In the genomic region with DNA sequence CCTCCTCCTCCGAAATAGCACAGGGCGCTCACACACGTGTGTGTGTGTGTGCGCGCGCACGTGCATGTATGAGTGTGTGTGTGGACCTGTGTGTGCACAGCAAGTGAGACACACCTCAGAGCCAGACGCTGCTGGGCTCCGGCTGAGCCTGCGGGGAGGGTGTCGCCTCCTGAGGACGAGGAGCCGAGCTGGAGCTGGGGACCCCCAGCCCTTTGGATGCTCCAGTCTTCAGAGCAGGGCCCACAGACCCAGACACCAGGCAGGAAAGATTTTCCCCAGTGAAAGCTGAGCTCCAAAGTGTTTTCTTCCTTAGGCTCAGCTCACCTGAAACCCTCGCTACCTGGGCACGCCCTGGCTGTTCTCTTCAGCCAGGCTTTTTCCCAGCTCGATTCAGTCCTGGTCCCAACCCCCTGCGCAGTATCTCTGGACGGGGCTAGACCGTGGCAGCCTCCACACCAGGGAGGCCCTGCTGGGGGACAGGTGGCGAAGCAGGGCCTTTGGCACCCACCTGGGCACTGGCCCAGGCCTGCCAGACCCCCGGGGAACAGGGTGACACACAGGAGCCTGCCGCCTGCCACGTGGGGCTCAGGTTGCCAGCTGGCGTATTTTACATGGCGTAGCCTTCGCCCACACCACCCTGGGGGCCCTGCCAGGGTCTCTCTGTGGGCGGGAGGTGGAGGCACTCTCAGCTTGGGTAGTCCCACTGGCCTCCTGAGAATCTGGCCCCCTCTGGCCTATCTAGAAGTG, we compare ENCODE assay signal across 33 cellular contexts. TPM values are rescaled to one million over a fixed set of nuclear protein-coding genes. Genes with fewer than 3 reads are reported as not detected.
DNase-seq lines count a peak whose midpoint lies in the region; ATAC-seq lines count a peak whose summit lies in the region.
"Had no signal": no experiment of that assay in that cellular context is flagged by ENCODE, and none has a peak within 500 bp of the region (broad histone marks: within the 10 kb centered on the region; RNA-seq: fewer than 3 reads in every experiment).

No MANE protein-coding gene starts in this region.

- intact Hi-C loops in left colon (cut with DNase I, micrococcal nuclease), result no loop called here

- H3K36me3 Mint-ChIP-seq in stimulated activated naive B cell treated with anti-CD40 and anti-IgM and Interleukin-4, amounts not matched to agents 10 μg/mL and 1 μg/mL and 100 μg/mL, for 72 hours, result peaks cover 34 to 36% of the 10 kb centered on the region in 2 donors
- peaks cover 0 to 22% (median 2%) of the 10 kb centered on the region in 3 donors for H3K36me3 Mint-ChIP-seq in CD8-positive, alpha-beta memory T cell

- no peak overlapping the region for H3K4me3 ChIP-seq in CD8-positive, alpha-beta memory T cell (ENCODE audit: low read length)
- H3K4me3 ChIP-seq: GM23248, left lung, neural progenitor cell, tibial nerve had no signal

- H3K4me3 Mint-ChIP-seq in stimulated activated naive B cell treated with anti-CD40 and anti-IgM and Interleukin-4, amounts not matched to agents 10 μg/mL and 1 μg/mL and 100 μg/mL, for 72 hours, result no peak overlapping the region
- H3K4me3 Mint-ChIP-seq in CD8-positive, alpha-beta memory T cell, result no peak overlapping the region
- H3K4me3 Mint-ChIP-seq: activated naive CD8-positive, alpha-beta T cell treated with anti-CD3 and anti-CD28 coated beads, Interleukin-2, amount 10 ng/mL, durations not matched to agents 7 days and 5 days; neural progenitor cell; T-helper 2 cell treated with Interferon-gamma antibody and Interleukin-4, amounts not matched to agents 5 μg/mL and 100 μg/mL, for 36 hours had no signal

- H3K27me3 Mint-ChIP-seq in stimulated activated naive B cell treated with anti-CD40 and anti-IgM and Interleukin-4, amounts not matched to agents 10 μg/mL and 1 μg/mL and 100 μg/mL, for 72 hours, result no peaks in the 10 kb centered on the region
- H3K27me3 Mint-ChIP-seq in CD8-positive, alpha-beta memory T cell, result no peaks in the 10 kb centered on the region
- H3K27me3 Mint-ChIP-seq: activated naive CD8-positive, alpha-beta T cell treated with anti-CD3 and anti-CD28 coated beads, Interleukin-2, amount 10 ng/mL, durations not matched to agents 7 days and 5 days had no signal

- peaks cover 10 to 11% of the 10 kb centered on the region in 2 donors for H3K4me1 Mint-ChIP-seq in stimulated activated naive B cell treated with anti-CD40 and anti-IgM and Interleukin-4, amounts not matched to agents 10 μg/mL and 1 μg/mL and 100 μg/mL, for 72 hours
- no peaks in the 10 kb centered on the region for H3K4me1 Mint-ChIP-seq in CD8-positive, alpha-beta memory T cell
- H3K4me1 Mint-ChIP-seq: activated naive CD8-positive, alpha-beta T cell treated with anti-CD3 and anti-CD28 coated beads, Interleukin-2, amount 10 ng/mL, durations not matched to agents 7 days and 5 days had no signal

- DNase-seq in DMS 273 (lab: John Stamatoyannopoulos, UW; ENCODE audit: unreplicated experiment), result peak; percentile 27
- DNase-seq in DMS 273 treated with DMSO at 0.1 percent for 48 hours (lab: John Stamatoyannopoulos, UW), result no peak
- DNase-seq in NCI-H2171 (lab: John Stamatoyannopoulos, UW), result peak; percentile 80
- DNase-seq in left colon, result no peak
- no peak for DNase-seq in stimulated activated naive B cell treated with anti-CD40 and anti-IgM and Interleukin-4, amounts not matched to agents 10 μg/mL and 1 μg/mL and 100 μg/mL, for 72 hours
- no peak for DNase-seq in CD8-positive, alpha-beta memory T cell
- DNase-seq in glomerular visceral epithelial cell (ENCODE audit: extremely low spot score), result no peak
- DNase-seq in NCI-H1105 treated with DMSO at 0.1 percent for 48 hours (lab: John Stamatoyannopoulos, UW), result no peak
- DNase-seq: 8988T; activated CD4-positive, alpha-beta T cell treated with anti-CD3 and anti-CD28 coated beads for 48 hours; activated CD8-positive, alpha-beta memory T cell treated with anti-CD3 and anti-CD28 coated beads for 24 hours; activated gamma-delta T cell; activated naive CD8-positive, alpha-beta T cell treated with anti-CD3 and anti-CD28 coated beads, Interleukin-2, amount 10 ng/mL, durations not matched to agents 7 days and 5 days; activated T-cell treated with anti-CD3 and anti-CD28 coated beads for 4 hours; Calu3; effector CD4-positive, alpha-beta T cell; GM23248; Kasumi-1; mesendoderm; MV-4-11; NCI-H1436 treated with DMSO at 0.1 percent for 48 hours; NCI-H524; NK-92 treated with Interleukin-12 subunit alpha and Interleukin-12 subunit beta, amount 100 ng/mL, for 24 hours; PC-3; SHP77 had no signal

- no peaks in the 10 kb centered on the region for H3K9me3 ChIP-seq in CD8-positive, alpha-beta memory T cell (ENCODE audit: low read length)
- H3K9me3 ChIP-seq: left lung, tibial nerve had no signal

- peak; percentile 4 for ATAC-seq in left colon
- no peak for ATAC-seq in stimulated activated naive B cell treated with anti-CD40 and anti-IgM and Interleukin-4, amounts not matched to agents 10 μg/mL and 1 μg/mL and 100 μg/mL, for 72 hours (replicated peaks)
- ATAC-seq: PC-3 had no signal

- H3K4me1 ChIP-seq in CD8-positive, alpha-beta memory T cell (ENCODE audit: insufficient read depth, low read length), result no peaks in the 10 kb centered on the region
- H3K4me1 ChIP-seq: left lung had no signal

- H3K27me3 ChIP-seq in CD8-positive, alpha-beta memory T cell (ENCODE audit: insufficient read depth, low read length, poor library complexity, severe bottlenecking), result no peaks in the 10 kb centered on the region
- H3K27me3 ChIP-seq: left lung, neural progenitor cell, tibial nerve had no signal

- CTCF ChIA-PET in CD8-positive, alpha-beta memory T cell (lab: Charles Lee), result no interaction called here

- POLR2A ChIA-PET in CD8-positive, alpha-beta memory T cell (lab: Charles Lee), result no interaction called here

- H3K27ac Mint-ChIP-seq in stimulated activated naive B cell treated with anti-CD40 and anti-IgM and Interleukin-4, amounts not matched to agents 10 μg/mL and 1 μg/mL and 100 μg/mL, for 72 hours, result peak overlapping the region; percentile 20
- no peak overlapping the region for H3K27ac Mint-ChIP-seq in CD8-positive, alpha-beta memory T cell
- H3K27ac Mint-ChIP-seq: activated naive CD8-positive, alpha-beta T cell treated with anti-CD3 and anti-CD28 coated beads, Interleukin-2, amount 10 ng/mL, durations not matched to agents 7 days and 5 days; neural progenitor cell; T-helper 2 cell treated with Interferon-gamma antibody and Interleukin-4, amounts not matched to agents 5 μg/mL and 100 μg/mL, for 36 hours had no signal

- H3K27ac ChIP-seq in CD8-positive, alpha-beta memory T cell (ENCODE audit: low read depth, low read length), result no peak overlapping the region
- H3K27ac ChIP-seq: epithelial cell of prostate, GM23248, left lung, neural progenitor cell, parathyroid adenoma, tibial nerve had no signal

- H3K9me3 Mint-ChIP-seq in stimulated activated naive B cell treated with anti-CD40 and anti-IgM and Interleukin-4, amounts not matched to agents 10 μg/mL and 1 μg/mL and 100 μg/mL, for 72 hours, result no peaks in the 10 kb centered on the region
- no peaks in the 10 kb centered on the region for H3K9me3 Mint-ChIP-seq in CD8-positive, alpha-beta memory T cell
- H3K9me3 Mint-ChIP-seq: activated naive CD8-positive, alpha-beta T cell treated with anti-CD3 and anti-CD28 coated beads, Interleukin-2, amount 10 ng/mL, durations not matched to agents 7 days and 5 days; neural progenitor cell; T-helper 2 cell treated with Interferon-gamma antibody and Interleukin-4, amounts not matched to agents 5 μg/mL and 100 μg/mL, for 36 hours had no signal

- peaks cover under 1% of the 10 kb centered on the region for H3K36me3 ChIP-seq in CD8-positive, alpha-beta memory T cell (ENCODE audit: insufficient read depth, low read length)
- H3K36me3 ChIP-seq: neural progenitor cell had no signal

RNA-seq across cellular contexts. Expression of a gene that starts 36.2 kb away (rescaled TPM):
- total RNA-seq in left colon, result 100 to 1,000 TPM; 147 to 162 TPM
- 100 to 1,000 TPM; 178 to 181 TPM for total RNA-seq in CD8-positive, alpha-beta memory T cell
- polyA plus RNA-seq in CD8-positive, alpha-beta memory T cell, result 158 TPM

RNA-seq across cellular contexts. Expression of a gene that starts 55.0 kb away (rescaled TPM):
- 1 to 10 TPM; 1.5 to 1.7 TPM for total RNA-seq in left colon
- total RNA-seq in CD8-positive, alpha-beta memory T cell, result under 1 TPM in 1 of 2 experiments, not detected in 1; 0.09 TPM
- polyA plus RNA-seq in CD8-positive, alpha-beta memory T cell, result 0.24 TPM
- total RNA-seq: activated naive CD8-positive, alpha-beta T cell treated with anti-CD3 and anti-CD28 coated beads, Interleukin-2, amount 10 ng/mL, durations not matched to agents 7 days and 5 days; glomerular endothelial cell; GM23248; myocyte had no signal

Comparison
In these comparisons a context has a peak if more than half of its experiments do, and no peak if none do; other contexts are left out.
1. DNase-seq: peak in DMS 273 (single experiment) and NCI-H2171 (single experiment); none in DMS 273 treated with DMSO at 0.1 percent for 48 hours (single experiment), left colon (0 of 2), stimulated activated naive B cell treated with anti-CD40 and anti-IgM and Interleukin-4, amounts not matched to agents 10 μg/mL and 1 μg/mL and 100 μg/mL, for 72 hours (single experiment), CD8-positive, alpha-beta memory T cell (0 of 5), glomerular visceral epithelial cell (single experiment) and NCI-H1105 treated with DMSO at 0.1 percent for 48 hours (single experiment).